ENCODE assay signal across 8 cellular contexts in the genomic region with DNA sequence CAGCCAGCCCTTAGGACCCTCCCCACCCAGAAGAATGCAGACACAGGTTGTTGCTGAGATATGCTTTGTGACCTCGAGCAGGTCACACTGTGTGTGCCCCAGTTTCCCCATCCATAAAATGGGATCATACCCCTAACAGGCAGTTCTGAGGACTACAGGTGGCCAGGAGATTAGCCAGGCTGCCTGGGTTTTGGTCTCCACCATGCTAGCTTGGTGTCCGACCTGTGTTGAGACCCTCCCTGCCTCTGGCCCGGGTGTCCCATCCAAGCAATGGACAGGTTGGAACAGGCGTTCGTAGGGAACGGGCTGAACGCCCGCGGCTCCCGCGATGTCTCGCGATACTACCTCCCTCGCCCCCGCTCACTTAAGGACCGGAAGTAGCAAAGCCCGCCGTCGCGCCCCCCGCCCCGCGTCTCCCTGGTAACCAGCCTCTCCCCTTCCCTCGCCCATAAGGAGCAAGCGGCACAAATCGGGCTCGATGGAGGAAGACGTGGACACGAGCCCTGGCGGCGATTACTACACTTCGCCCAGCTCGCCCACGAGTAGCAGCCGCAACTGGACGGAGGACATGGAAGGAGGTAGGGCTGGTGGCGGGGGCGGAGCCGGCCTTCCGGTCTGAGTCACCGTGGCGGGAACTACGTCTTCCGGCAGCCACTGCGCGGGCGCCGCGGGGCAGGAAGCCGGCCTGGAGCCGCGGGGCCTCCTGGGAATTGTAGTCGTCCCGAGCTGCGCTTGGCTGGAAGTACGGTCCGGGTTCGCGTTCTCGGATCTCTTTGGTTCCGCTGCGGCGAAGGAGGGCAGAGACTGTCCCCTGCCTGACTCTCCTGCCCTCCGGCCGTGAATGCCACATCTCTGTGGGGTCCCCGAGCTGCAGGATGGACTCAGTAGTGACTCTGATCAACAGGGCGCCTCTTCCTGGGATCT. TPM values are rescaled to one million over a fixed set of nuclear protein-coding genes. Genes with fewer than 3 reads are reported as not detected.
A peak's percentile ranks its signal among the peaks of the same experiment; 100 is the strongest.
DNase-seq lines count a peak whose midpoint lies in the region; ATAC-seq and TF ChIP-seq lines count a peak whose summit lies in the region.

No MANE protein-coding gene starts in this region.

- DNase-seq in Ammon's horn (ENCODE audit: low spot score) (peak; percentile 93), GM19240 (ENCODE audit: insufficient read length, low spot score) (peak; percentile 98), NCI-H774 (lab: John Stamatoyannopoulos, UW) (peak; percentile 93), lung (ENCODE audit: low spot score) (peak; percentile 94)
- peak; percentile 83 to 93 for DNase-seq in activated CD8-positive, alpha-beta memory T cell treated with anti-CD3 and anti-CD28 coated beads for 1 hour (ENCODE audit: extremely low read depth in 1 of 2, low read depth in 1 of 2)
- DNase-seq in effector CD4-positive, alpha-beta T cell, result peak; percentile 91
- peak; percentile 86 to 93 (median 90) for DNase-seq in stimulated activated CD4-positive, alpha-beta T cell treated with anti-CD3 and anti-CD28 coated beads, TNF-alpha, amount 100 ng/mL, for 1 hour (ENCODE audit: low read depth in 3 of 3, low spot score in 1 of 3)

- ATAC-seq in HG03460 (IDR thresholded peaks at IDR 0.05; ENCODE audit: unreplicated experiment) (peak; percentile 85), lung (ENCODE audit: insufficient read depth, low FRiP score) (peak; percentile 93)

- WGBS in lung, 2 donors, result 4 to 8% methylated on average over 65 to 67 of the region's 67 CpGs

- no peaks in the 10 kb centered on the region for H3K9me3 ChIP-seq in lung (ENCODE audit: control insufficient read depth in 2 of 2, insufficient read depth in 1 of 2, low read length in 1 of 2)

- peak overlapping the region; percentile 81 to 91 for H3K27ac ChIP-seq in lung (ENCODE audit: low read depth in 1 of 2, low read length in 1 of 2)

- peaks cover 0 to 12% of the 10 kb centered on the region in 2 donors for H3K4me1 ChIP-seq in lung (ENCODE audit: control insufficient read depth in 2 of 2, insufficient read depth in 2 of 2, low read length in 2 of 2)

- TF ChIP-seq CTCF in lung (IDR thresholded peaks at IDR 0.05; ENCODE audit: control extremely low read depth, extremely low read depth), result no peak

- H3K36me3 ChIP-seq in lung (ENCODE audit: control insufficient read depth in 2 of 2, insufficient read depth in 2 of 2, low read length in 2 of 2), result peaks cover 4 to 32% of the 10 kb centered on the region in 2 donors

- no peaks in the 10 kb centered on the region for H3K27me3 ChIP-seq in lung (ENCODE audit: control insufficient read depth, insufficient read depth)

- H3K4me3 ChIP-seq in lung, result peak overlapping the region; percentile 34

RNA-seq across cellular contexts. Expression of gene SMIM24, which starts 45.4 kb away (rescaled TPM):
- under 1 TPM in 1 of 2 donors, not detected in 1; 0.15 TPM for total RNA-seq in lung
- under 1 TPM; 0.10 to 0.22 TPM for polyA plus RNA-seq in lung

RNA-seq across cellular contexts. Expression of gene SMIM44, which starts 48.3 kb away (rescaled TPM):
- total RNA-seq in lung, result not detected
- polyA plus RNA-seq in lung, result not detected

Comparison
In these comparisons a context has a peak if more than half of its experiments do, and no peak if none do; other contexts are left out.
1. Peak in every context shown above with its lines: DNase-seq, ATAC-seq, H3K4me3 ChIP-seq and H3K27ac ChIP-seq.